ENCODE assay signal across 8 cellular contexts in genomic region chr2:10303174-10303633, GRCh38.
DNase-seq lines count a peak whose midpoint lies in the region; ATAC-seq and TF ChIP-seq lines count a peak whose summit lies in the region.

No MANE protein-coding gene starts in this region.

- H3K27ac Mint-ChIP-seq in stimulated activated memory B cell treated with anti-CD40 and anti-IgM and Interleukin-4, amounts not matched to agents 10 μg/mL and 1 μg/mL and 100 μg/mL, for 72 hours: peak overlapping the region; percentile 90

- no peak for TF ChIP-seq EP300 in Ishikawa (IDR thresholded peaks at IDR 0.05; ENCODE audit: borderline replicate concordance)

- TF ChIP-seq RAD21 in Ishikawa (IDR thresholded peaks at IDR 0.05; ENCODE audit: low read depth): no peak

- H3K27me3 ChIP-seq in adipocyte (replicated peaks; ENCODE audit: control insufficient read depth, insufficient read depth, low read length) (no peaks in the 10 kb centered on the region), iPS-20b (ENCODE audit: insufficient read depth, low read length) (peaks cover 55% of the 10 kb centered on the region)

- H3K27me3 Mint-ChIP-seq in stimulated activated memory B cell treated with anti-CD40 and anti-IgM and Interleukin-4, amounts not matched to agents 10 μg/mL and 1 μg/mL and 100 μg/mL, for 72 hours: no peaks in the 10 kb centered on the region

- H3K9me3 ChIP-seq in adipocyte (ENCODE audit: control insufficient read depth, low read length) (no peaks in the 10 kb centered on the region), iPS-20b (ENCODE audit: insufficient read depth, low read depth, low read length) (no peaks in the 10 kb centered on the region)

- TF ChIP-seq CTCF in GM20000 (IDR thresholded peaks at IDR 0.05; ENCODE audit: extremely low read depth, missing control alignments): no peak

- peak; percentile 25 for ATAC-seq in stimulated activated memory B cell treated with anti-CD40 and anti-IgM and Interleukin-4, amounts not matched to agents 10 μg/mL and 1 μg/mL and 100 μg/mL, for 72 hours

- H3K9ac ChIP-seq in adipocyte (ENCODE audit: low read length) (peak overlapping the region; percentile 76), iPS-20b (ENCODE audit: low read depth, low read length) (peak overlapping the region; percentile 53; the same call in 1 of the 2 replicates)

- no peaks in the 10 kb centered on the region for H3K9me3 Mint-ChIP-seq in stimulated activated memory B cell treated with anti-CD40 and anti-IgM and Interleukin-4, amounts not matched to agents 10 μg/mL and 1 μg/mL and 100 μg/mL, for 72 hours

- peak; percentile 16 to 32 for DNase-seq in activated CD4-positive, alpha-beta T cell treated with anti-CD3 and anti-CD28 coated beads for 4 hours
- DNase-seq in activated CD4-positive, alpha-beta T cell treated with anti-CD3 and anti-CD28 coated beads, Interleukin-2, amount 50 U/mL, for 4 hours: no peak
- DNase-seq in adipocyte (ENCODE audit: low read depth) (no peak), GM03348 (ENCODE audit: low spot score) (no peak), GM20000 (ENCODE audit: low spot score) (no peak)

- peaks cover 69% of the 10 kb centered on the region for H3K4me1 Mint-ChIP-seq in stimulated activated memory B cell treated with anti-CD40 and anti-IgM and Interleukin-4, amounts not matched to agents 10 μg/mL and 1 μg/mL and 100 μg/mL, for 72 hours

- no peak overlapping the region for H3K27ac ChIP-seq in iPS-20b (ENCODE audit: low read length)

- no peaks in the 10 kb centered on the region for H3K36me3 Mint-ChIP-seq in stimulated activated memory B cell treated with anti-CD40 and anti-IgM and Interleukin-4, amounts not matched to agents 10 μg/mL and 1 μg/mL and 100 μg/mL, for 72 hours

- H3K36me3 ChIP-seq in adipocyte (ENCODE audit: control insufficient read depth, insufficient read depth, low read length, severe bottlenecking): no peaks in the 10 kb centered on the region
- H3K36me3 ChIP-seq in iPS-20b (ENCODE audit: insufficient read depth, low read depth, low read length): no peaks in the 10 kb centered on the region

- peak overlapping the region; percentile 100 for H3K4me3 Mint-ChIP-seq in stimulated activated memory B cell treated with anti-CD40 and anti-IgM and Interleukin-4, amounts not matched to agents 10 μg/mL and 1 μg/mL and 100 μg/mL, for 72 hours

- H3K4me3 ChIP-seq in adipocyte (ENCODE audit: low read length): peak overlapping the region; percentile 85
- H3K4me3 ChIP-seq in iPS-20b (ENCODE audit: low read length): peak overlapping the region; percentile 70

- peaks cover 12% of the 10 kb centered on the region for H3K4me1 ChIP-seq in adipocyte (ENCODE audit: control insufficient read depth, insufficient read depth, low read length)
- H3K4me1 ChIP-seq in iPS-20b (ENCODE audit: insufficient read depth, low read length): peaks cover 5% of the 10 kb centered on the region

TF ChIP-seq in Ishikawa, 13 proteins besides CTCF, POLR2A, EP300 and RAD21:
- peak; percentile 84 for TF ChIP-seq ZBTB7A (IDR thresholded peaks at IDR 0.05; ENCODE audit: low read depth)
- no peak for TF ChIP-seq TAF1 (IDR thresholded peaks at IDR 0.05; ENCODE audit: low read depth)
- TF ChIP-seq NFIC (IDR thresholded peaks at IDR 0.05): no peak
- TF ChIP-seq, protein P1, sequence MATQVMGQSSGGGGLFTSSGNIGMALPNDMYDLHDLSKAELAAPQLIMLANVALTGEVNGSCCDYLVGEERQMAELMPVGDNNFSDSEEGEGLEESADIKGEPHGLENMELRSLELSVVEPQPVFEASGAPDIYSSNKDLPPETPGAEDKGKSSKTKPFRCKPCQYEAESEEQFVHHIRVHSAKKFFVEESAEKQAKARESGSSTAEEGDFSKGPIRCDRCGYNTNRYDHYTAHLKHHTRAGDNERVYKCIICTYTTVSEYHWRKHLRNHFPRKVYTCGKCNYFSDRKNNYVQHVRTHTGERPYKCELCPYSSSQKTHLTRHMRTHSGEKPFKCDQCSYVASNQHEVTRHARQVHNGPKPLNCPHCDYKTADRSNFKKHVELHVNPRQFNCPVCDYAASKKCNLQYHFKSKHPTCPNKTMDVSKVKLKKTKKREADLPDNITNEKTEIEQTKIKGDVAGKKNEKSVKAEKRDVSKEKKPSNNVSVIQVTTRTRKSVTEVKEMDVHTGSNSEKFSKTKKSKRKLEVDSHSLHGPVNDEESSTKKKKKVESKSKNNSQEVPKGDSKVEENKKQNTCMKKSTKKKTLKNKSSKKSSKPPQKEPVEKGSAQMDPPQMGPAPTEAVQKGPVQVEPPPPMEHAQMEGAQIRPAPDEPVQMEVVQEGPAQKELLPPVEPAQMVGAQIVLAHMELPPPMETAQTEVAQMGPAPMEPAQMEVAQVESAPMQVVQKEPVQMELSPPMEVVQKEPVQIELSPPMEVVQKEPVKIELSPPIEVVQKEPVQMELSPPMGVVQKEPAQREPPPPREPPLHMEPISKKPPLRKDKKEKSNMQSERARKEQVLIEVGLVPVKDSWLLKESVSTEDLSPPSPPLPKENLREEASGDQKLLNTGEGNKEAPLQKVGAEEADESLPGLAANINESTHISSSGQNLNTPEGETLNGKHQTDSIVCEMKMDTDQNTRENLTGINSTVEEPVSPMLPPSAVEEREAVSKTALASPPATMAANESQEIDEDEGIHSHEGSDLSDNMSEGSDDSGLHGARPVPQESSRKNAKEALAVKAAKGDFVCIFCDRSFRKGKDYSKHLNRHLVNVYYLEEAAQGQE (IDR thresholded peaks at IDR 0.05; ENCODE audit: low read depth): 0 out of 2 replicates have a peak, but pooled peaks have one; percentile 9
- TF ChIP-seq, protein P2, sequence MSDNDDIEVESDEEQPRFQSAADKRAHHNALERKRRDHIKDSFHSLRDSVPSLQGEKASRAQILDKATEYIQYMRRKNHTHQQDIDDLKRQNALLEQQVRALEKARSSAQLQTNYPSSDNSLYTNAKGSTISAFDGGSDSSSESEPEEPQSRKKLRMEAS (IDR thresholded peaks at IDR 0.05): peak; percentile 40
- TF ChIP-seq TEAD4 (IDR thresholded peaks at IDR 0.05): no peak

Comparison
In these comparisons a context has a peak if more than half of its experiments do, and no peak if none do; other contexts are left out.
1. DNase-seq: peak in activated CD4-positive, alpha-beta T cell treated with anti-CD3 and anti-CD28 coated beads for 4 hours (2 of 2); none in activated CD4-positive, alpha-beta T cell treated with anti-CD3 and anti-CD28 coated beads, Interleukin-2, amount 50 U/mL, for 4 hours (0 of 2), adipocyte (single experiment), GM03348 (single experiment) and GM20000 (single experiment).